ENCODE assay signal across 8 cellular contexts in genomic region chr11:84558085-84558905, GRCh38.
A peak's percentile ranks its signal among the peaks of the same experiment; 100 is the strongest.
DNase-seq lines count a peak whose midpoint lies in the region; ATAC-seq and TF ChIP-seq lines count a peak whose summit lies in the region.

No MANE protein-coding gene starts in this region.

- H3K9me3 Mint-ChIP-seq in CD14-positive monocyte (no peaks in the 10 kb centered on the region), WTC11 (no peaks in the 10 kb centered on the region)

- peak; percentile 90 for ATAC-seq in GM18505 (IDR thresholded peaks at IDR 0.05; ENCODE audit: unreplicated experiment)
- ATAC-seq in HG02759 (IDR thresholded peaks at IDR 0.05; ENCODE audit: unreplicated experiment): peak; percentile 97
- peak; percentile 93 for ATAC-seq in WTC11

- H3K27me3 Mint-ChIP-seq in CD14-positive monocyte (ENCODE audit: low read depth in 3 of 3) (peaks cover 0 to 7% (median 1%) of the 10 kb centered on the region in 3 donors), WTC11 (ENCODE audit: low read depth) (no peaks in the 10 kb centered on the region)

- H3K4me3 ChIP-seq in right atrium auricular region: no peak overlapping the region
- no peak overlapping the region for H3K4me3 ChIP-seq in stomach

- no peaks in the 10 kb centered on the region for H3K9me3 ChIP-seq in right atrium auricular region
- no peaks in the 10 kb centered on the region for H3K9me3 ChIP-seq in stomach

- CTCF ChIA-PET in WTC11 (lab: Charles Lee): interaction anchor here (0.5 to 3.1 kb wide), 24 partner anchors 8 to 721 kb away, joined by 3 to 43 read pairs (median 4); no protein-coding TSS in a partner anchor

- POLR2A ChIA-PET in WTC11 (lab: Charles Lee): interaction anchor here (0.6 to 0.8 kb wide), 2 partner anchors 138 to 168 kb away, joined by 3 read pairs; no protein-coding TSS in a partner anchor

- H3K27me3 ChIP-seq in right atrium auricular region (no peaks in the 10 kb centered on the region), stomach (no peaks in the 10 kb centered on the region)

- H3K4me3 Mint-ChIP-seq in CD14-positive monocyte (no peak overlapping the region), WTC11 (no peak overlapping the region)

- no peak for DNase-seq in CD14-positive monocyte (ENCODE audit: low spot score)
- peak; percentile 64 for DNase-seq in NCI-H1092 treated with DMSO at 0.1 percent for 48 hours (lab: John Stamatoyannopoulos, UW)
- peak; percentile 33 for DNase-seq in WTC11 (ENCODE audit: low spot score)
- DNase-seq in right atrium auricular region (ENCODE audit: low spot score): no peak
- DNase-seq in stomach: peak; percentile 28
- no peak for DNase-seq in effector CD8-positive, alpha-beta T cell (lab: John Stamatoyannopoulos, UW)

- intact Hi-C loops in CD14-positive monocyte (cut with micrococcal nuclease): no loop called here
- intact Hi-C loops in stomach (cut with DNase I; ENCODE audit: low total_unique reads): no loop called here

- no peaks in the 10 kb centered on the region for H3K36me3 Mint-ChIP-seq in CD14-positive monocyte
- H3K36me3 Mint-ChIP-seq in WTC11: no peaks in the 10 kb centered on the region

- no peak for TF ChIP-seq EP300 in stomach (IDR thresholded peaks at IDR 0.05)

- H3K36me3 ChIP-seq in right atrium auricular region: no peaks in the 10 kb centered on the region
- H3K36me3 ChIP-seq in stomach: no peaks in the 10 kb centered on the region

- no peak for TF ChIP-seq POLR2A in GM18505 (IDR thresholded peaks at IDR 0.05; ENCODE audit: borderline replicate concordance, extremely low read depth, insufficient read depth, insufficient read length)
- TF ChIP-seq POLR2A in stomach (IDR thresholded peaks at IDR 0.05): no peak

- WGBS in stomach, 5 donors: 26 to 42% (median 37%) methylated on average over 5 of the region's 5 CpGs

- TF ChIP-seq CTCF in CD14-positive monocyte (IDR thresholded peaks at IDR 0.05) (peak; percentile 61), WTC11 (IDR thresholded peaks at IDR 0.05) (peak; percentile 69), right atrium auricular region (IDR thresholded peaks at IDR 0.05) (peak; percentile 55 to 83), stomach (IDR thresholded peaks at IDR 0.05) (peak in 5 of 7 experiments; percentile 43 to 80 (median 71))

- H3K27ac ChIP-seq in right atrium auricular region (no peak overlapping the region), stomach (no peak overlapping the region)

- H3K4me1 Mint-ChIP-seq in CD14-positive monocyte: no peaks in the 10 kb centered on the region
- peaks cover 4% of the 10 kb centered on the region for H3K4me1 Mint-ChIP-seq in WTC11

- no peak overlapping the region for H3K27ac Mint-ChIP-seq in CD14-positive monocyte
- no peak overlapping the region for H3K27ac Mint-ChIP-seq in WTC11

- H3K4me1 ChIP-seq in right atrium auricular region: no peaks in the 10 kb centered on the region
- no peaks in the 10 kb centered on the region for H3K4me1 ChIP-seq in stomach

TF ChIP-seq in WTC11, 78 proteins besides CTCF, POLR2A, EP300 and RAD21:
- no peak for TF ChIP-seq RELA (CRISPR knock-in tag; IDR thresholded peaks at IDR 0.05; ENCODE audit: borderline replicate concordance)
- TF ChIP-seq NFYB (CRISPR knock-in tag; conservative IDR thresholded peaks at IDR 0.05; ENCODE audit: low read depth): no peak
- TF ChIP-seq GABPB1 (CRISPR knock-in tag; IDR thresholded peaks at IDR 0.05): no peak
- TF ChIP-seq ATF2 (CRISPR knock-in tag; IDR thresholded peaks at IDR 0.05; ENCODE audit: borderline replicate concordance, low read depth): no peak
- no peak for TF ChIP-seq MLX (CRISPR knock-in tag; IDR thresholded peaks at IDR 0.05)
- TF ChIP-seq ARID4B (CRISPR knock-in tag; IDR thresholded peaks at IDR 0.05; ENCODE audit: borderline replicate concordance): no peak
- no peak for TF ChIP-seq NR3C1 (CRISPR knock-in tag; conservative IDR thresholded peaks at IDR 0.05; ENCODE audit: low read depth)
- TF ChIP-seq FOXP4 (CRISPR knock-in tag; IDR thresholded peaks at IDR 0.05): no peak

Comparison
In these comparisons a context has a peak if more than half of its experiments do, and no peak if none do; other contexts are left out.
1. DNase-seq: peak in NCI-H1092 treated with DMSO at 0.1 percent for 48 hours (single experiment), WTC11 (single experiment) and stomach (single experiment); none in CD14-positive monocyte (single experiment), right atrium auricular region (single experiment) and effector CD8-positive, alpha-beta T cell (single experiment).
2. Peak in every context shown above with its lines, with median percentiles within 50 percentile points of each other: CTCF ChIP-seq and ATAC-seq.